ENCODE assay signal across 11 cellular contexts in genomic region chr5:56837956-56838355, GRCh38. TPM values are rescaled to one million over a fixed set of nuclear protein-coding genes. Genes with fewer than 3 reads are reported as not detected.
DNase-seq lines count a peak whose midpoint lies in the region; ATAC-seq, FAIRE-seq and TF ChIP-seq lines count a peak whose summit lies in the region.
"Had no signal": no experiment of that assay in that cellular context is flagged by ENCODE, and none has a peak within 500 bp of the region (broad histone marks: within the 10 kb centered on the region; RNA-seq: fewer than 3 reads in every experiment).

No MANE protein-coding gene starts in this region.

- H3K9me1 ChIP-seq in endothelial cell of umbilical vein (replicated peaks; ENCODE audit: control insufficient read depth, extremely low read depth, insufficient read depth, low read length), result no peaks in the 10 kb centered on the region

- H3K79me2 ChIP-seq in MM.1S (ENCODE audit: low read length), result peaks cover 98% of the 10 kb centered on the region
- H3K79me2 ChIP-seq in endothelial cell of umbilical vein (ENCODE audit: control insufficient read depth, insufficient read depth, low read length), result peaks cover 60% of the 10 kb centered on the region
- H3K79me2 ChIP-seq in smooth muscle cell (ENCODE audit: low read depth), result peaks cover 98% of the 10 kb centered on the region

- no TSS peak for BruUV-seq in endothelial cell of umbilical vein (replicated peaks; lab: Mats Ljungman, UMichigan)

- H2AFZ ChIP-seq in MM.1S (ENCODE audit: low read length) (no peak overlapping the region), endothelial cell of umbilical vein (ENCODE audit: low read depth, low read length) (no peak overlapping the region), smooth muscle cell (ENCODE audit: low read depth) (no peak overlapping the region)

- H3K9ac ChIP-seq in MM.1S (ENCODE audit: low read length) (peak overlapping the region; percentile 4; the same call in 1 of the 2 replicates), endothelial cell of umbilical vein (replicated peaks; ENCODE audit: extremely low read depth, insufficient read depth, low read length) (no peak overlapping the region), smooth muscle cell (ENCODE audit: low read depth) (no peak overlapping the region)

- H3K4me1 Mint-ChIP-seq in activated CD4-positive, alpha-beta memory T cell treated with anti-CD3 and anti-CD28 coated beads for 36 hours (ENCODE audit: low read depth), result peaks cover 86% of the 10 kb centered on the region
- peaks cover 71% of the 10 kb centered on the region for H3K4me1 Mint-ChIP-seq in activated CD4-positive, alpha-beta memory T cell treated with anti-CD3 and anti-CD28 coated beads, Interleukin-2, amount 10 ng/mL, durations not matched to agents 7 days and 5 days
- H3K4me1 Mint-ChIP-seq in nephron progenitor cell, result peaks cover 46% of the 10 kb centered on the region

- CTCF ChIA-PET in activated CD4-positive, alpha-beta memory T cell treated with anti-CD3 and anti-CD28 coated beads for 36 hours (lab: Charles Lee), result interaction anchor here (0.5 to 11.8 kb wide), 48 partner anchors 9 to 1125 kb away, joined by 3 to 172 read pairs (median 4); no protein-coding TSS in a partner anchor
- CTCF ChIA-PET in activated CD4-positive, alpha-beta memory T cell treated with anti-CD3 and anti-CD28 coated beads, Interleukin-2, amount 10 ng/mL, durations not matched to agents 7 days and 5 days (lab: Charles Lee), result interaction anchor here (0.6 to 10.2 kb wide), 31 partner anchors 10 to 902 kb away, joined by 3 to 161 read pairs (median 3); partner anchors contain the start of gene MAP3K1
- CTCF ChIA-PET in endothelial cell of umbilical vein (lab: Charles Lee), result interaction anchor here (0.6 to 2.9 kb wide), 59 partner anchors 9 to 1146 kb away, joined by 3 to 277 read pairs (median 4); no protein-coding TSS in a partner anchor

- H3K36me3 Mint-ChIP-seq in activated CD4-positive, alpha-beta memory T cell treated with anti-CD3 and anti-CD28 coated beads for 36 hours, result no peaks in the 10 kb centered on the region
- H3K36me3 Mint-ChIP-seq in activated CD4-positive, alpha-beta memory T cell treated with anti-CD3 and anti-CD28 coated beads, Interleukin-2, amount 10 ng/mL, durations not matched to agents 7 days and 5 days (ENCODE audit: low read depth), result no peaks in the 10 kb centered on the region
- no peaks in the 10 kb centered on the region for H3K36me3 Mint-ChIP-seq in nephron progenitor cell (ENCODE audit: low read depth)

- H4K20me1 ChIP-seq in MM.1S (ENCODE audit: insufficient read depth, low read length) (0 out of 2 replicates have a peak, but pooled peaks cover 3% of the 10 kb centered on the region), endothelial cell of umbilical vein (replicated peaks; ENCODE audit: control insufficient read depth, extremely low read depth, insufficient read depth, low read length) (peaks cover 5% of the 10 kb centered on the region), smooth muscle cell (ENCODE audit: low read depth) (peaks cover 63% of the 10 kb centered on the region)

- no peak for DNase-seq in activated CD4-positive, alpha-beta memory T cell treated with anti-CD3 and anti-CD28 coated beads for 36 hours
- no peak for DNase-seq in activated CD4-positive, alpha-beta memory T cell treated with anti-CD3 and anti-CD28 coated beads, Interleukin-2, amount 10 ng/mL, durations not matched to agents 7 days and 5 days
- DNase-seq in MM.1S, result no peak
- DNase-seq in endothelial cell of umbilical vein (ENCODE audit: low read depth, low spot score), result peak; percentile 27
- DNase-seq in smooth muscle cell (lab: John Stamatoyannopoulos, UW; ENCODE audit: unreplicated experiment), result no peak
- DNase-seq in nephron progenitor cell, result no peak
- no peak for DNase-seq in HUDEP-2 (lab: John Stamatoyannopoulos, UW; ENCODE audit: unreplicated experiment in 76 of 76)
- DNase-seq in psoas muscle, result no peak
- DNase-seq: activated effector memory CD4-positive, alpha-beta T cell treated with anti-CD3 and anti-CD28 coated beads, Interleukin-2, amount 50 U/mL, for 16 hours; tibial artery had no signal

- H3K27me3 Mint-ChIP-seq in activated CD4-positive, alpha-beta memory T cell treated with anti-CD3 and anti-CD28 coated beads for 36 hours, result no peaks in the 10 kb centered on the region
- no peaks in the 10 kb centered on the region for H3K27me3 Mint-ChIP-seq in activated CD4-positive, alpha-beta memory T cell treated with anti-CD3 and anti-CD28 coated beads, Interleukin-2, amount 10 ng/mL, durations not matched to agents 7 days and 5 days
- H3K27me3 Mint-ChIP-seq in nephron progenitor cell (ENCODE audit: low read depth, poor library complexity), result peaks cover 7% of the 10 kb centered on the region

- no peak for FAIRE-seq in endothelial cell of umbilical vein (lab: Jason Lieb, UNC)

- intact Hi-C loops in activated CD4-positive, alpha-beta memory T cell treated with anti-CD3 and anti-CD28 coated beads for 36 hours (cut with micrococcal nuclease), result loop anchor here (1.0 to 5.0 kb wide), 7 partner anchors 21 to 1666 kb away; partner anchors contain the start of gene CDC20B
- intact Hi-C loops in endothelial cell of umbilical vein (cut with micrococcal nuclease) (loop anchor here (1.0 to 10.0 kb wide), 5 partner anchors 357 to 903 kb away; no protein-coding TSS in a partner anchor), psoas muscle (cut with DNase I) (loop anchor here (1.0 to 10.0 kb wide), 4 partner anchors 566 to 907 kb away; no protein-coding TSS in a partner anchor)

- H3K27ac Mint-ChIP-seq in activated CD4-positive, alpha-beta memory T cell treated with anti-CD3 and anti-CD28 coated beads for 36 hours, result peak overlapping the region; percentile 80
- no peak overlapping the region for H3K27ac Mint-ChIP-seq in activated CD4-positive, alpha-beta memory T cell treated with anti-CD3 and anti-CD28 coated beads, Interleukin-2, amount 10 ng/mL, durations not matched to agents 7 days and 5 days
- H3K27ac Mint-ChIP-seq in nephron progenitor cell, result no peak overlapping the region

- H3K4me3 ChIP-seq in MM.1S (ENCODE audit: low read length) (no peak overlapping the region), endothelial cell of umbilical vein (replicated peaks in 1 of 3; ENCODE audit: insufficient read depth in 1 of 3, low read depth in 1 of 3, low read length in 3 of 3) (no peak overlapping the region), smooth muscle cell (no peak overlapping the region), psoas muscle (no peak overlapping the region)
- H3K4me3 ChIP-seq: tibial artery had no signal

- H3K9me3 ChIP-seq in MM.1S (replicated peaks; ENCODE audit: insufficient read depth, low read length) (no peaks in the 10 kb centered on the region), endothelial cell of umbilical vein (replicated peaks; ENCODE audit: control insufficient read depth, insufficient read depth, low read length) (no peaks in the 10 kb centered on the region), smooth muscle cell (replicated peaks; ENCODE audit: low read depth) (no peaks in the 10 kb centered on the region), psoas muscle (no peaks in the 10 kb centered on the region)
- H3K9me3 ChIP-seq: tibial artery had no signal

- H3K36me3 ChIP-seq in MM.1S (replicated peaks; ENCODE audit: insufficient read depth, low read length) (no peaks in the 10 kb centered on the region), endothelial cell of umbilical vein (ENCODE audit: control insufficient read depth in 2 of 2, extremely low read depth in 1 of 2, insufficient read depth in 2 of 2, low read length in 2 of 2) (no peaks in the 10 kb centered on the region), smooth muscle cell (ENCODE audit: low read depth) (no peaks in the 10 kb centered on the region), psoas muscle (ENCODE audit: insufficient read depth in 1 of 2, low read depth in 1 of 2) (no peaks in the 10 kb centered on the region)
- H3K36me3 ChIP-seq: tibial artery had no signal

- no peaks in the 10 kb centered on the region for H3K27me3 ChIP-seq in MM.1S (replicated peaks; ENCODE audit: insufficient read depth, low read length)
- H3K27me3 ChIP-seq in endothelial cell of umbilical vein (ENCODE audit: control insufficient read depth in 2 of 2, insufficient read depth in 2 of 2, low read length in 2 of 2), result no peaks in the 10 kb centered on the region
- no peaks in the 10 kb centered on the region for H3K27me3 ChIP-seq in smooth muscle cell (ENCODE audit: low read depth)
- H3K27me3 ChIP-seq in psoas muscle (ENCODE audit: insufficient read depth in 3 of 3, low read length in 2 of 3), result no peaks in the 10 kb centered on the region
- H3K27me3 ChIP-seq: tibial artery had no signal

- peak overlapping the region; percentile 55 for H3K4me3 Mint-ChIP-seq in activated CD4-positive, alpha-beta memory T cell treated with anti-CD3 and anti-CD28 coated beads for 36 hours
- H3K4me3 Mint-ChIP-seq in activated CD4-positive, alpha-beta memory T cell treated with anti-CD3 and anti-CD28 coated beads, Interleukin-2, amount 10 ng/mL, durations not matched to agents 7 days and 5 days, result no peak overlapping the region
- no peak overlapping the region for H3K4me3 Mint-ChIP-seq in nephron progenitor cell

- peaks cover 47% of the 10 kb centered on the region for H3K4me1 ChIP-seq in MM.1S (ENCODE audit: low read length)
- H3K4me1 ChIP-seq in endothelial cell of umbilical vein (ENCODE audit: control insufficient read depth, extremely low read depth, insufficient read depth, low read length), result peaks cover 17% of the 10 kb centered on the region
- peaks cover 26% of the 10 kb centered on the region for H3K4me1 ChIP-seq in smooth muscle cell (ENCODE audit: low read depth)
- peaks cover 48% of the 10 kb centered on the region for H3K4me1 ChIP-seq in psoas muscle

- H3K4me2 ChIP-seq in MM.1S (ENCODE audit: low read depth, low read length), result peak overlapping the region; percentile 87
- peak overlapping the region; percentile 93 for H3K4me2 ChIP-seq in endothelial cell of umbilical vein (ENCODE audit: insufficient read depth, low read length)
- H3K4me2 ChIP-seq in smooth muscle cell, result peak overlapping the region; percentile 56

- WGBS in smooth muscle cell (ENCODE audit: low lambda C conversion rate), result 76% methylated on average over 1 of the region's 1 CpG
- WGBS in psoas muscle, 3 donors, result 85 to 91% (median 86%) methylated on average over 1 of the region's 1 CpG

- no peak for TF ChIP-seq POLR2A in endothelial cell of umbilical vein (IDR thresholded peaks at IDR 0.05; ENCODE audit: low read depth, low read length)

- H3K9me3 Mint-ChIP-seq in activated CD4-positive, alpha-beta memory T cell treated with anti-CD3 and anti-CD28 coated beads for 36 hours, result no peaks in the 10 kb centered on the region
- H3K9me3 Mint-ChIP-seq in activated CD4-positive, alpha-beta memory T cell treated with anti-CD3 and anti-CD28 coated beads, Interleukin-2, amount 10 ng/mL, durations not matched to agents 7 days and 5 days, result no peaks in the 10 kb centered on the region
- H3K9me3 Mint-ChIP-seq in nephron progenitor cell, result no peaks in the 10 kb centered on the region

- ATAC-seq in psoas muscle, result no peak

- POLR2A ChIA-PET in activated CD4-positive, alpha-beta memory T cell treated with anti-CD3 and anti-CD28 coated beads for 36 hours (lab: Charles Lee), result interaction anchor here (1.0 to 1.4 kb wide), 3 partner anchors 8 to 510 kb away, joined by 3 to 8 read pairs (median 4); no protein-coding TSS in a partner anchor
- POLR2A ChIA-PET in activated CD4-positive, alpha-beta memory T cell treated with anti-CD3 and anti-CD28 coated beads, Interleukin-2, amount 10 ng/mL, durations not matched to agents 7 days and 5 days (lab: Charles Lee), result interaction anchor here (0.7 to 3.8 kb wide), 12 partner anchors 9 to 571 kb away, joined by 3 to 31 read pairs (median 4); partner anchors contain the start of genes MAP3K1 and SETD9
- POLR2A ChIA-PET in endothelial cell of umbilical vein (lab: Charles Lee), result interaction anchor here (0.9 kb wide), 1 partner anchor 567 kb away, joined by 5 read pairs; no protein-coding TSS in a partner anchor

- H3K9me2 ChIP-seq in MM.1S (replicated peaks; ENCODE audit: insufficient read depth, low read length), result no peaks in the 10 kb centered on the region

- TF ChIP-seq CTCF in MM.1S (IDR thresholded peaks at IDR 0.05; ENCODE audit: low read length), result no peak
- TF ChIP-seq CTCF in endothelial cell of umbilical vein (IDR thresholded peaks at IDR 0.05; ENCODE audit: extremely low read depth in 1 of 2, insufficient read depth in 1 of 2, low read depth in 1 of 2, low read length in 2 of 2), result no peak
- TF ChIP-seq CTCF in smooth muscle cell (IDR thresholded peaks at IDR 0.05; ENCODE audit: borderline replicate concordance, insufficient read depth, poor library complexity, severe bottlenecking), result no peak
- TF ChIP-seq CTCF in nephron progenitor cell (IDR thresholded peaks at IDR 0.05), result no peak
- TF ChIP-seq CTCF in psoas muscle (IDR thresholded peaks at IDR 0.05), result no peak

- H3F3A ChIP-seq in MM.1S (ENCODE audit: insufficient read depth, low read length), result peaks cover 13% of the 10 kb centered on the region; the same call in 1 of the 2 replicates
- H3F3A ChIP-seq in smooth muscle cell (ENCODE audit: low read depth), result no peaks in the 10 kb centered on the region

- H3K27ac ChIP-seq in MM.1S (ENCODE audit: low read length) (peak overlapping the region; percentile 42; the same call in 1 of the 2 replicates), endothelial cell of umbilical vein (ENCODE audit: insufficient read depth, low read depth, low read length) (peak overlapping the region; percentile 42), smooth muscle cell (ENCODE audit: low read depth) (peak overlapping the region; percentile 70), psoas muscle (no peak overlapping the region)
- H3K27ac ChIP-seq: SK-N-MC had no signal

- dilution Hi-C loops in endothelial cell of umbilical vein (cut with MboI; ENCODE audit: extremely low pct_ligation_motif_present, low sequenced_read_pairs), result no loop called here

RNA-seq across cellular contexts. Expression of gene MAP3K1, which starts 22.6 kb away (rescaled TPM):
- 10 to 100 TPM; 20.5 to 20.6 TPM for total RNA-seq in activated CD4-positive, alpha-beta memory T cell treated with anti-CD3 and anti-CD28 coated beads for 36 hours
- total RNA-seq in activated CD4-positive, alpha-beta memory T cell treated with anti-CD3 and anti-CD28 coated beads, Interleukin-2, amount 10 ng/mL, durations not matched to agents 7 days and 5 days, result 10 to 100 TPM; 47.5 to 49.5 TPM
- 12.5 and 14.4 TPM in 2 replicates for total RNA-seq in endothelial cell of umbilical vein
- 4.8 and 5.7 TPM in 2 replicates for polyA plus RNA-seq in endothelial cell of umbilical vein
- polyA plus RNA-seq in endothelial cell of umbilical vein (2011; cell fraction: cytosol; rRNA removed), result 4.7 and 4.8 TPM in 2 replicates
- polyA plus RNA-seq in endothelial cell of umbilical vein (2011; cell fraction: nucleus; rRNA removed), result 23.0 and 23.5 TPM in 2 replicates
- 4.6 and 5.4 TPM in 2 replicates for polyA plus RNA-seq in endothelial cell of umbilical vein (2012)
- polyA minus RNA-seq in endothelial cell of umbilical vein, result 21.4 and 23.0 TPM in 2 replicates
- 11.6 TPM for polyA minus RNA-seq in endothelial cell of umbilical vein (2011; cell fraction: cytosol; rRNA and poly(A)+ RNA removed)
- 26.7 and 39.2 TPM in 2 replicates for polyA minus RNA-seq in endothelial cell of umbilical vein (2011; cell fraction: nucleus; rRNA and poly(A)+ RNA removed)
- 30.1 and 31.2 TPM in 2 replicates for total RNA-seq in smooth muscle cell
- polyA plus RNA-seq in smooth muscle cell, result 5.6 and 11.2 TPM in 2 replicates
- total RNA-seq in psoas muscle, result 1 to 10 TPM; 3.0 to 5.2 (median 4.2) TPM
- 1 to 10 TPM in 2 of 3 donors, under 1 TPM in 1; 0.97 to 1.5 (median 1.5) TPM for polyA plus RNA-seq in psoas muscle
